23 cellular contexts compared by ENCODE assay signal in genomic region chr11:12922418-12922817, GRCh38.
"Had no signal": no experiment of that assay in that cellular context is flagged by ENCODE, and none has a peak within 500 bp of the region (broad histone marks: within the 10 kb centered on the region; RNA-seq: fewer than 3 reads in every experiment).

No MANE protein-coding gene starts in this region.

- H3K4me3 ChIP-seq: esophagus muscularis mucosa, lung, prostate gland, spleen, thoracic aorta, transverse colon had no signal

- H3K4me1 ChIP-seq: esophagus muscularis mucosa, parathyroid adenoma, prostate gland, spleen, transverse colon had no signal

- H3K27me3 ChIP-seq: esophagus muscularis mucosa, spleen, transverse colon had no signal

- H3K27ac ChIP-seq: epithelial cell of prostate, esophagus muscularis mucosa, parathyroid adenoma, prostate gland, spleen, thoracic aorta, transverse colon had no signal

- DNase-seq: cerebellar nuclear complex; effector memory CD8-positive, alpha-beta T cell; immature natural killer cell; kidney; left cardiac atrium; left ventricle myocardium superior; naive thymus-derived CD4-positive, alpha-beta T cell; nephron progenitor cell; retina; spleen; stimulated activated CD4-positive, alpha-beta T cell treated with anti-CD3 and anti-CD28 coated beads, Interleukin-15, amount 100 ng/mL, for 24 hours; stimulated activated CD4-positive, alpha-beta T cell treated with anti-CD3 and anti-CD28 coated beads, Interleukin-1b, Interleukin-23, amount 100 ng/mL, for 48 hours; stimulated activated CD4-positive, alpha-beta T cell treated with anti-CD3 and anti-CD28 coated beads, Interleukin-4, amount 100 ng/mL, for 24 hours; stimulated activated naive B cell treated with anti-CD40 and anti-IgM and Interleukin-4, amounts not matched to agents 10 μg/mL and 1 μg/mL and 100 μg/mL, for 72 hours; stimulated activated naive CD8-positive, alpha-beta T cell treated with anti-CD3 and anti-CD28 coated beads, Interleukin-15, amount 100 ng/mL, for 72 hours; transverse colon had no signal

- H3K79me2 ChIP-seq: parathyroid adenoma had no signal

- H3K9me3 ChIP-seq: esophagus muscularis mucosa, prostate gland, spleen, thoracic aorta, transverse colon had no signal

- H3K9ac ChIP-seq: parathyroid adenoma had no signal

- H2AFZ ChIP-seq: parathyroid adenoma had no signal

- ATAC-seq: effector memory CD8-positive, alpha-beta T cell; naive thymus-derived CD4-positive, alpha-beta T cell; stimulated activated naive B cell treated with anti-CD40 and anti-IgM and Interleukin-4, amounts not matched to agents 10 μg/mL and 1 μg/mL and 100 μg/mL, for 72 hours; stimulated activated naive CD8-positive, alpha-beta T cell treated with anti-CD3 and anti-CD28 coated beads, Interleukin-15, amount 100 ng/mL, for 72 hours had no signal

- FAIRE-seq: colon, kidney had no signal

- H3K36me3 ChIP-seq: prostate gland, thoracic aorta, transverse colon had no signal
